In genomic region chr2:127591221-127591923, GRCh38 we compare ENCODE assay signal across 2 cellular contexts.
A peak's percentile ranks its signal among the peaks of the same experiment; 100 is the strongest.
TF ChIP-seq lines count a peak whose summit lies in the region.

No MANE protein-coding gene starts in this region.

TF ChIP-seq in GM23338, 12 proteins besides CTCF, POLR2A, EP300 and RAD21:
- 0 out of 2 replicates have a peak, but pooled peaks have one; percentile 28 for TF ChIP-seq CREB1 (CRISPR knock-in tag; IDR thresholded peaks at IDR 0.05; ENCODE audit: low read depth)
- no peak for TF ChIP-seq STAT1 (IDR thresholded peaks at IDR 0.05; ENCODE audit: unreplicated experiment)

TF ChIP-seq in HepG2, 621 proteins besides CTCF, POLR2A, EP300 and RAD21 (continues in another document):
- TF ChIP-seq ZBTB42 (CRISPR knock-in tag; IDR thresholded peaks at IDR 0.05), result no peak
- TF ChIP-seq ZNF772 (CRISPR knock-in tag; IDR thresholded peaks at IDR 0.05), result peak; percentile 53; the same call in 1 of the 2 replicates
- TF ChIP-seq KAT7 (CRISPR knock-in tag; IDR thresholded peaks at IDR 0.05; ENCODE audit: borderline replicate concordance), result no peak
- no peak for TF ChIP-seq CCAR2 (optimal IDR thresholded peaks at IDR 0.05; ENCODE audit: low read depth, low read length)
- TF ChIP-seq TARDBP (CRISPR knock-in tag; IDR thresholded peaks at IDR 0.05), result peak; percentile 42; the same call in 1 of the 2 replicates
- no peak for TF ChIP-seq RBFOX2 (IDR thresholded peaks at IDR 0.05; ENCODE audit: low read depth, low read length)
- TF ChIP-seq SALL1 (CRISPR knock-in tag; IDR thresholded peaks at IDR 0.05), result peak; percentile 80; the same call in 1 of the 2 replicates
- TF ChIP-seq DMTF1 (CRISPR knock-in tag; IDR thresholded peaks at IDR 0.05), result no peak
- TF ChIP-seq SRSF9 (IDR thresholded peaks at IDR 0.05; ENCODE audit: borderline replicate concordance, insufficient read depth, low read depth, low read length, poor library complexity, severe bottlenecking), result no peak
- TF ChIP-seq ZNF629 (CRISPR knock-in tag; conservative IDR thresholded peaks at IDR 0.05), result no peak
- TF ChIP-seq ZBTB10 (CRISPR knock-in tag; IDR thresholded peaks at IDR 0.05; ENCODE audit: borderline replicate concordance), result no peak
- no peak for TF ChIP-seq HNRNPLL (IDR thresholded peaks at IDR 0.05; ENCODE audit: low read depth, low read length, poor library complexity, severe bottlenecking)
- TF ChIP-seq BHLHE40 (IDR thresholded peaks at IDR 0.05; ENCODE audit: low read length), result peak; percentile 10; the same call in 1 of the 2 replicates
- TF ChIP-seq PRMT3 (CRISPR knock-in tag; IDR thresholded peaks at IDR 0.05; ENCODE audit: borderline replicate concordance, low read depth), result no peak
- no peak for TF ChIP-seq IRF9 (CRISPR knock-in tag; IDR thresholded peaks at IDR 0.05; ENCODE audit: borderline replicate concordance)
- no peak for TF ChIP-seq ZHX1 (CRISPR knock-in tag; IDR thresholded peaks at IDR 0.05; ENCODE audit: low read depth)
- TF ChIP-seq HMGXB4 (CRISPR knock-in tag; IDR thresholded peaks at IDR 0.05; ENCODE audit: borderline replicate concordance in 1 of 2, low read depth in 1 of 2), result peak; percentile 84 to 92
- TF ChIP-seq ZNF20 (CRISPR knock-in tag; IDR thresholded peaks at IDR 0.05), result no peak
- TF ChIP-seq GFI1 (CRISPR knock-in tag; IDR thresholded peaks at IDR 0.05; ENCODE audit: borderline replicate concordance), result no peak
- 0 out of 2 replicates have a peak, but pooled peaks have one; percentile 53 for TF ChIP-seq ZNF615 (CRISPR knock-in tag; IDR thresholded peaks at IDR 0.05; ENCODE audit: borderline replicate concordance)
- no peak for TF ChIP-seq ZNF496 (CRISPR knock-in tag; IDR thresholded peaks at IDR 0.05; ENCODE audit: insufficient replicate concordance)
- TF ChIP-seq TRAFD1 (CRISPR knock-in tag; IDR thresholded peaks at IDR 0.05; ENCODE audit: borderline replicate concordance), result no peak
- no peak for TF ChIP-seq ZNF543 (CRISPR knock-in tag; IDR thresholded peaks at IDR 0.05)
- no peak for TF ChIP-seq MED13 (CRISPR knock-in tag; IDR thresholded peaks at IDR 0.05)
- no peak for TF ChIP-seq ZSCAN31 (CRISPR knock-in tag; IDR thresholded peaks at IDR 0.05; ENCODE audit: low read depth)
- 0 out of 2 replicates have a peak, but pooled peaks have one; percentile 47 for TF ChIP-seq NCOA1 (CRISPR knock-in tag; IDR thresholded peaks at IDR 0.05)
- no peak for TF ChIP-seq FOXA1 (IDR thresholded peaks at IDR 0.05)
- TF ChIP-seq FOXA1 (CRISPR knock-in tag; IDR thresholded peaks at IDR 0.05), result no peak
- TF ChIP-seq ZBTB46 (CRISPR knock-in tag; IDR thresholded peaks at IDR 0.05; ENCODE audit: borderline replicate concordance), result no peak
- no peak for TF ChIP-seq ZNF367 (CRISPR knock-in tag; IDR thresholded peaks at IDR 0.05; ENCODE audit: borderline replicate concordance)
- no peak for TF ChIP-seq ZBED4 (CRISPR knock-in tag; IDR thresholded peaks at IDR 0.05; ENCODE audit: borderline replicate concordance)
- 0 out of 2 replicates have a peak, but pooled peaks have one; percentile 48 for TF ChIP-seq ZNF605 (CRISPR knock-in tag; IDR thresholded peaks at IDR 0.05)
- TF ChIP-seq CREB3 (CRISPR knock-in tag; IDR thresholded peaks at IDR 0.05), result no peak
- no peak for TF ChIP-seq ATF4 (CRISPR knock-in tag; IDR thresholded peaks at IDR 0.05)
